ENCODE assay signal across 8 cellular contexts in the genomic region with DNA sequence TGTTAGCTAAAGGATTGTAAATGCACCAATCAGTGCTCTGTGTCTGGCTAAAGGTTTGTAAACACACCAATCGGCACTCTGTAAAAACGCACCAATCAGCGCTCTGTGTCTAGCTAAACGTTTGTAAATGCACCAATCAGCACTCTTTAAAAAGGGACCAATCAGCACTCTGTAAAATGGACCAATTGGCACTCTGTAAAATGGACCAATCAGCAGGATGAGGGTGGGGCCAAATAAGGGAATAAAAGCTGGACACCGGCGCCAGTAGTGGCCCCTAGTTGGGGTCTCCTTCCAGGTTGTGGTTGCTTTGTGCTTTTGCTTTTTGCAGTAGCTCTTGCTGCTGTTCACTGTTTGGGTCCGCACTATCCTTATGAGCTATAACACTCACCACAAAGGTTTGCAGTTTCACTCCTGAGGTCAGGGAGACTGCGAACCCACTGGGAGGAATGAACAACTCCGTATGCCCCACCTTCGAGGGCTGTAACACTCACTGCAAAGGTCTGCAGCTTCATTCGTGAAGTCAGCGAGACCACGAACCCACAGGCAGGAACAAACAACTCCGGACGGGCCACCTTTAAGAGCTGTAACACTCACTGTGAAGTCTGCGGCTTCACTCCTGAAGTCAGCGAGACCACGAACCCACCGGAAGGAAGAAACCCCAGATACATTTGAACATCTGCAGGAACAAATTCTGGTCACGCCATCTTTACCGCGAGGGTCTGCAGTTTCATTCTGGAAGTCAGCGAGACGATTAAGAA. TPM values are rescaled to one million over a fixed set of nuclear protein-coding genes. Genes with fewer than 3 reads are reported as not detected.
A peak's percentile ranks its signal among the peaks of the same experiment; 100 is the strongest.
DNase-seq lines count a peak whose midpoint lies in the region; ATAC-seq and TF ChIP-seq lines count a peak whose summit lies in the region.

No MANE protein-coding gene starts in this region.

- DNase-seq in WTC11 (ENCODE audit: low spot score) (no peak), progenitor cell of endocrine pancreas (ENCODE audit: low spot score, unreplicated experiment) (no peak), GM19240 (ENCODE audit: insufficient read length, low spot score) (no peak), cerebellum (ENCODE audit: low spot score) (no peak), DMS153 (lab: John Stamatoyannopoulos, UW) (no peak)
- peak; percentile 63 to 82 for DNase-seq in central memory CD8-positive, alpha-beta T cell (ENCODE audit: low spot score in 2 of 2)

- peak; percentile 39 for ATAC-seq in GM19043 (IDR thresholded peaks at IDR 0.05; ENCODE audit: low read depth, unreplicated experiment)
- ATAC-seq in HG03095 (IDR thresholded peaks at IDR 0.05; ENCODE audit: unreplicated experiment) = peak; percentile 48
- ATAC-seq in WTC11 = no peak
- ATAC-seq in central memory CD8-positive, alpha-beta T cell (replicated peaks; ENCODE audit: extremely low read depth, poor library complexity, severe bottlenecking) = peak; percentile 77

- peaks cover 9% of the 10 kb centered on the region; the same call in 1 of the 2 replicates for H3K9me3 Mint-ChIP-seq in WTC11
- peaks cover 6% of the 10 kb centered on the region for H3K9me3 Mint-ChIP-seq in central memory CD8-positive, alpha-beta T cell
- H3K9me3 Mint-ChIP-seq in progenitor cell of endocrine pancreas (ENCODE audit: low read depth) = peaks cover 8% of the 10 kb centered on the region

- POLR2A ChIA-PET in WTC11 (lab: Charles Lee) = interaction anchor here (1.0 kb wide), 1 partner anchor 17 kb away, joined by 4 read pairs; no protein-coding TSS in a partner anchor

- CTCF ChIA-PET in WTC11 (lab: Charles Lee) = no interaction called here

- TF ChIP-seq CTCF in WTC11 (IDR thresholded peaks at IDR 0.05) = no peak
- no peak for TF ChIP-seq CTCF in progenitor cell of endocrine pancreas (IDR thresholded peaks at IDR 0.05; ENCODE audit: unreplicated experiment)

- H3K27ac Mint-ChIP-seq in WTC11 = no peak overlapping the region
- peak overlapping the region; percentile 78 for H3K27ac Mint-ChIP-seq in central memory CD8-positive, alpha-beta T cell (ENCODE audit: low read depth)
- H3K27ac Mint-ChIP-seq in progenitor cell of endocrine pancreas = peak overlapping the region; percentile 96

- no peaks in the 10 kb centered on the region for H3K27me3 Mint-ChIP-seq in WTC11 (ENCODE audit: low read depth)
- H3K27me3 Mint-ChIP-seq in central memory CD8-positive, alpha-beta T cell = no peaks in the 10 kb centered on the region
- no peaks in the 10 kb centered on the region for H3K27me3 Mint-ChIP-seq in progenitor cell of endocrine pancreas

- H3K36me3 Mint-ChIP-seq in WTC11 (peaks cover 10% of the 10 kb centered on the region; the same call in 1 of the 2 replicates), progenitor cell of endocrine pancreas (ENCODE audit: insufficient read depth) (peaks cover 9% of the 10 kb centered on the region)
- peaks cover 10% of the 10 kb centered on the region for H3K36me3 Mint-ChIP-seq in central memory CD8-positive, alpha-beta T cell (ENCODE audit: insufficient read depth)

- peaks cover 28% of the 10 kb centered on the region for H3K4me1 Mint-ChIP-seq in WTC11
- H3K4me1 Mint-ChIP-seq in central memory CD8-positive, alpha-beta T cell = peaks cover 60% of the 10 kb centered on the region
- H3K4me1 Mint-ChIP-seq in progenitor cell of endocrine pancreas (ENCODE audit: low read depth) = peaks cover 13% of the 10 kb centered on the region

- peak overlapping the region; percentile 64 for H3K4me3 Mint-ChIP-seq in WTC11
- H3K4me3 Mint-ChIP-seq in central memory CD8-positive, alpha-beta T cell = peak overlapping the region; percentile 72
- no peak overlapping the region for H3K4me3 Mint-ChIP-seq in progenitor cell of endocrine pancreas (ENCODE audit: low read depth)

TF ChIP-seq in WTC11, 78 proteins besides CTCF, POLR2A, EP300 and RAD21 (continues in another document):
- TF ChIP-seq, protein P1, sequence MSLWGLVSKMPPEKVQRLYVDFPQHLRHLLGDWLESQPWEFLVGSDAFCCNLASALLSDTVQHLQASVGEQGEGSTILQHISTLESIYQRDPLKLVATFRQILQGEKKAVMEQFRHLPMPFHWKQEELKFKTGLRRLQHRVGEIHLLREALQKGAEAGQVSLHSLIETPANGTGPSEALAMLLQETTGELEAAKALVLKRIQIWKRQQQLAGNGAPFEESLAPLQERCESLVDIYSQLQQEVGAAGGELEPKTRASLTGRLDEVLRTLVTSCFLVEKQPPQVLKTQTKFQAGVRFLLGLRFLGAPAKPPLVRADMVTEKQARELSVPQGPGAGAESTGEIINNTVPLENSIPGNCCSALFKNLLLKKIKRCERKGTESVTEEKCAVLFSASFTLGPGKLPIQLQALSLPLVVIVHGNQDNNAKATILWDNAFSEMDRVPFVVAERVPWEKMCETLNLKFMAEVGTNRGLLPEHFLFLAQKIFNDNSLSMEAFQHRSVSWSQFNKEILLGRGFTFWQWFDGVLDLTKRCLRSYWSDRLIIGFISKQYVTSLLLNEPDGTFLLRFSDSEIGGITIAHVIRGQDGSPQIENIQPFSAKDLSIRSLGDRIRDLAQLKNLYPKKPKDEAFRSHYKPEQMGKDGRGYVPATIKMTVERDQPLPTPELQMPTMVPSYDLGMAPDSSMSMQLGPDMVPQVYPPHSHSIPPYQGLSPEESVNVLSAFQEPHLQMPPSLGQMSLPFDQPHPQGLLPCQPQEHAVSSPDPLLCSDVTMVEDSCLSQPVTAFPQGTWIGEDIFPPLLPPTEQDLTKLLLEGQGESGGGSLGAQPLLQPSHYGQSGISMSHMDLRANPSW (CRISPR knock-in tag; conservative IDR thresholded peaks at IDR 0.05; ENCODE audit: low read depth) = no peak
- TF ChIP-seq, protein P2, sequence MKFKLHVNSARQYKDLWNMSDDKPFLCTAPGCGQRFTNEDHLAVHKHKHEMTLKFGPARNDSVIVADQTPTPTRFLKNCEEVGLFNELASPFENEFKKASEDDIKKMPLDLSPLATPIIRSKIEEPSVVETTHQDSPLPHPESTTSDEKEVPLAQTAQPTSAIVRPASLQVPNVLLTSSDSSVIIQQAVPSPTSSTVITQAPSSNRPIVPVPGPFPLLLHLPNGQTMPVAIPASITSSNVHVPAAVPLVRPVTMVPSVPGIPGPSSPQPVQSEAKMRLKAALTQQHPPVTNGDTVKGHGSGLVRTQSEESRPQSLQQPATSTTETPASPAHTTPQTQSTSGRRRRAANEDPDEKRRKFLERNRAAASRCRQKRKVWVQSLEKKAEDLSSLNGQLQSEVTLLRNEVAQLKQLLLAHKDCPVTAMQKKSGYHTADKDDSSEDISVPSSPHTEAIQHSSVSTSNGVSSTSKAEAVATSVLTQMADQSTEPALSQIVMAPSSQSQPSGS (CRISPR knock-in tag; IDR thresholded peaks at IDR 0.05; ENCODE audit: borderline replicate concordance, low read depth) = no peak
- TF ChIP-seq, protein P3, sequence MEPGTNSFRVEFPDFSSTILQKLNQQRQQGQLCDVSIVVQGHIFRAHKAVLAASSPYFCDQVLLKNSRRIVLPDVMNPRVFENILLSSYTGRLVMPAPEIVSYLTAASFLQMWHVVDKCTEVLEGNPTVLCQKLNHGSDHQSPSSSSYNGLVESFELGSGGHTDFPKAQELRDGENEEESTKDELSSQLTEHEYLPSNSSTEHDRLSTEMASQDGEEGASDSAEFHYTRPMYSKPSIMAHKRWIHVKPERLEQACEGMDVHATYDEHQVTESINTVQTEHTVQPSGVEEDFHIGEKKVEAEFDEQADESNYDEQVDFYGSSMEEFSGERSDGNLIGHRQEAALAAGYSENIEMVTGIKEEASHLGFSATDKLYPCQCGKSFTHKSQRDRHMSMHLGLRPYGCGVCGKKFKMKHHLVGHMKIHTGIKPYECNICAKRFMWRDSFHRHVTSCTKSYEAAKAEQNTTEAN (CRISPR knock-in tag; IDR thresholded peaks at IDR 0.05) = no peak
- TF ChIP-seq SOX15 (CRISPR knock-in tag; IDR thresholded peaks at IDR 0.05) = no peak
- TF ChIP-seq, protein P4, sequence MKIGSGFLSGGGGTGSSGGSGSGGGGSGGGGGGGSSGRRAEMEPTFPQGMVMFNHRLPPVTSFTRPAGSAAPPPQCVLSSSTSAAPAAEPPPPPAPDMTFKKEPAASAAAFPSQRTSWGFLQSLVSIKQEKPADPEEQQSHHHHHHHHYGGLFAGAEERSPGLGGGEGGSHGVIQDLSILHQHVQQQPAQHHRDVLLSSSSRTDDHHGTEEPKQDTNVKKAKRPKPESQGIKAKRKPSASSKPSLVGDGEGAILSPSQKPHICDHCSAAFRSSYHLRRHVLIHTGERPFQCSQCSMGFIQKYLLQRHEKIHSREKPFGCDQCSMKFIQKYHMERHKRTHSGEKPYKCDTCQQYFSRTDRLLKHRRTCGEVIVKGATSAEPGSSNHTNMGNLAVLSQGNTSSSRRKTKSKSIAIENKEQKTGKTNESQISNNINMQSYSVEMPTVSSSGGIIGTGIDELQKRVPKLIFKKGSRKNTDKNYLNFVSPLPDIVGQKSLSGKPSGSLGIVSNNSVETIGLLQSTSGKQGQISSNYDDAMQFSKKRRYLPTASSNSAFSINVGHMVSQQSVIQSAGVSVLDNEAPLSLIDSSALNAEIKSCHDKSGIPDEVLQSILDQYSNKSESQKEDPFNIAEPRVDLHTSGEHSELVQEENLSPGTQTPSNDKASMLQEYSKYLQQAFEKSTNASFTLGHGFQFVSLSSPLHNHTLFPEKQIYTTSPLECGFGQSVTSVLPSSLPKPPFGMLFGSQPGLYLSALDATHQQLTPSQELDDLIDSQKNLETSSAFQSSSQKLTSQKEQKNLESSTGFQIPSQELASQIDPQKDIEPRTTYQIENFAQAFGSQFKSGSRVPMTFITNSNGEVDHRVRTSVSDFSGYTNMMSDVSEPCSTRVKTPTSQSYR (CRISPR knock-in tag; IDR thresholded peaks at IDR 0.05) = no peak
- TF ChIP-seq, protein P5, sequence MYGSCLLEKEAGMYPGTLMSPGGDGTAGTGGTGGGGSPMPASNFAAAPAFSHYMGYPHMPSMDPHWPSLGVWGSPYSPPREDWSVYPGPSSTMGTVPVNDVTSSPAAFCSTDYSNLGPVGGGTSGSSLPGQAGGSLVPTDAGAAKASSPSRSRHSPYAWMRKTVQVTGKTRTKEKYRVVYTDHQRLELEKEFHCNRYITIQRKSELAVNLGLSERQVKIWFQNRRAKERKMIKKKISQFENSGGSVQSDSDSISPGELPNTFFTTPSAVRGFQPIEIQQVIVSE (CRISPR knock-in tag; IDR thresholded peaks at IDR 0.05; ENCODE audit: borderline replicate concordance) = no peak
- TF ChIP-seq NFYB (CRISPR knock-in tag; conservative IDR thresholded peaks at IDR 0.05; ENCODE audit: low read depth) = peak; percentile 70
- TF ChIP-seq JAZF1 (CRISPR knock-in tag; IDR thresholded peaks at IDR 0.05) = no peak
- TF ChIP-seq ZNF423 (CRISPR knock-in tag; IDR thresholded peaks at IDR 0.05) = no peak
- TF ChIP-seq SMAD4 (CRISPR knock-in tag; IDR thresholded peaks at IDR 0.05) = no peak

RNA-seq across cellular contexts. Expression of a gene that starts 1.1 kb away (rescaled TPM):
- 39.7 to 57.4 TPM (median 54.1 TPM) in 3 replicates for total RNA-seq in WTC11 (2021)
- 39.4 and 41.1 TPM in 2 replicates for total RNA-seq in progenitor cell of endocrine pancreas
- 13.1 TPM for total RNA-seq in cerebellum

Comparison
In these comparisons a context has a peak if more than half of its experiments do, and no peak if none do; other contexts are left out.
1. DNase-seq: peak in central memory CD8-positive, alpha-beta T cell (2 of 2); none in WTC11 (single experiment), progenitor cell of endocrine pancreas (single experiment), GM19240 (single experiment), cerebellum (single experiment) and DMS153 (single experiment).